In the genomic region with DNA sequence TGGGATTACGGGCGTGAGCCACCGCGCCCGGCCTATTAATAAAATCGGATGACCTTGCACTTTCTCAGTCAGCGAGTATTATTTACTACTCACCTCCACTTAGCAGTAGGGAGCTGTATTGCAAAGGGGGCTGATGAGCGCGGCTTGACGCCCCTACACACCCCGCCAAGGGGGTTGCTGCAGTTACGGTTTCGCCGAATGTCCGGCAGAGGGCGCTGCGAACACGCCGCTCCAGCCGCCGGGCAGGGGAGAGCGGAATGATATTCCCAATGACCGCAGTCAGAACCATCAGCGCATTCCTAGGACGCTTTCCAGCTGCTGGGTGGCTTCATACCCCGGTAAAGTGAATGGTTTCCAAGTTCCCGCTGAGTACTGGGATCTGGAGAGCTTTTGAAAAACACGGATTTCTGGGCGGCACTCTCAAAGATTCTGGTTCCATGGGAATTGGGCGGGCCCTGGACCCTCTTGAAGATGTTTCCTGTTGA, we compare ENCODE assay signal across 8 cellular contexts. TPM values are rescaled to one million over a fixed set of nuclear protein-coding genes. Genes with fewer than 3 reads are reported as not detected.
A peak's percentile ranks its signal among the peaks of the same experiment; 100 is the strongest.
DNase-seq lines count a peak whose midpoint lies in the region; ATAC-seq and TF ChIP-seq lines count a peak whose summit lies in the region.

No MANE protein-coding gene starts in this region.

- H3K4me1 ChIP-seq in adrenal gland (replicated peaks in 1 of 2) (peaks cover 3 to 9% of the 10 kb centered on the region in 2 donors), psoas muscle (peaks cover 47% of the 10 kb centered on the region), aorta (ENCODE audit: control insufficient read depth in 1 of 2, insufficient read depth in 2 of 2, low read length in 2 of 2) (no peaks in the 10 kb centered on the region)

- ATAC-seq in psoas muscle, result peak; percentile 76 to 85 (median 78)
- peak; percentile 92 for ATAC-seq in aorta (ENCODE audit: low FRiP score)
- ATAC-seq in GM18858 (IDR thresholded peaks at IDR 0.05; ENCODE audit: unreplicated experiment), result no peak

- 14 to 34% (median 18%) methylated on average over 18 to 30 of the region's 30 CpGs for WGBS in adrenal gland, 4 donors
- WGBS in psoas muscle, 3 donors, result 12 to 16% (median 14%) methylated on average over 30 of the region's 30 CpGs
- 19% methylated on average over 30 of the region's 30 CpGs for WGBS in aorta, 2 donors

- peak overlapping the region in 1 of 5 donors; percentile 5 for H3K27ac ChIP-seq in adrenal gland
- H3K27ac ChIP-seq in psoas muscle, result peak overlapping the region; percentile 54
- H3K27ac ChIP-seq in aorta (ENCODE audit: low read depth in 1 of 2, low read length in 2 of 2), result no peak overlapping the region

- H3K4me3 ChIP-seq in GM12865 (ENCODE audit: low read depth, low read length) (no peak overlapping the region), adrenal gland (no peak overlapping the region), psoas muscle (peak overlapping the region; percentile 49), aorta (ENCODE audit: low read length in 2 of 2) (no peak overlapping the region)

- no peaks in the 10 kb centered on the region for H3K9me3 ChIP-seq in adrenal gland (replicated peaks in 1 of 3)
- H3K9me3 ChIP-seq in psoas muscle, result no peaks in the 10 kb centered on the region
- H3K9me3 ChIP-seq in aorta (ENCODE audit: control insufficient read depth, low read length), result no peaks in the 10 kb centered on the region

- no peaks in the 10 kb centered on the region for H3K27me3 ChIP-seq in adrenal gland
- H3K27me3 ChIP-seq in psoas muscle (ENCODE audit: insufficient read depth in 3 of 3, low read length in 2 of 3), result no peaks in the 10 kb centered on the region
- H3K27me3 ChIP-seq in aorta (ENCODE audit: control insufficient read depth in 1 of 2, insufficient read depth in 2 of 2, low read length in 1 of 2), result no peaks in the 10 kb centered on the region

- H3K36me3 ChIP-seq in adrenal gland (replicated peaks in 1 of 2) (no peaks in the 10 kb centered on the region), psoas muscle (ENCODE audit: insufficient read depth in 1 of 2, low read depth in 1 of 2) (no peaks in the 10 kb centered on the region), aorta (ENCODE audit: control insufficient read depth in 1 of 2, insufficient read depth in 2 of 2, low read length in 1 of 2) (no peaks in the 10 kb centered on the region)

- DNase-seq in GM12865 (ENCODE audit: low read depth), result peak; percentile 30
- peak; percentile 80 for DNase-seq in RPMI7951 (ENCODE audit: low read depth)
- DNase-seq in adrenal gland, result peak; percentile 54 to 80 (median 70)
- peak; percentile 85 for DNase-seq in cardiac septum (ENCODE audit: low spot score)
- peak; percentile 80 to 87 for DNase-seq in psoas muscle
- DNase-seq in aorta, result peak; percentile 79 to 90
- no peak for DNase-seq in NCI-H526 treated with DMSO at 0.1 percent for 48 hours (lab: John Stamatoyannopoulos, UW)

- TF ChIP-seq CTCF in GM12865 (IDR thresholded peaks at IDR 0.05; ENCODE audit: insufficient read depth, low read depth, low read length, missing control alignments) (peak; percentile 71), adrenal gland (IDR thresholded peaks at IDR 0.05) (peak; percentile 85 to 98 (median 91)), psoas muscle (IDR thresholded peaks at IDR 0.05) (peak; percentile 99)

- TF ChIP-seq POLR2A in adrenal gland (IDR thresholded peaks at IDR 0.05), result no peak

- intact Hi-C loops in adrenal gland (cut with DNase I), result loop anchor here in 1 of 2 donors (10.0 kb wide), 1 partner anchor 124 kb away; no protein-coding TSS in a partner anchor
- intact Hi-C loops in cardiac septum (cut with DNase I), result loop anchor here (5.0 kb wide), 1 partner anchor 141 kb away; no protein-coding TSS in a partner anchor
- intact Hi-C loops in psoas muscle (cut with DNase I), result loop anchor here (2.0 to 5.0 kb wide), 2 partner anchors 94 to 121 kb away; partner anchors contain the start of gene COG3 (in 1 of the 2)
- intact Hi-C loops in aorta (cut with DNase I), result loop anchor here (10.0 kb wide), 2 partner anchors 94 to 326 kb away; partner anchors contain the start of gene COG3 (in 1 of the 2)

RNA-seq across cellular contexts. Expression of gene TPT1, which starts 30.0 kb away (rescaled TPM):
- 1,659 and 1,842 TPM in 2 replicates for total RNA-seq in RPMI7951 (2014; rRNA removed; shearing (Covaris generic))
- 1,000 to 10,000 TPM; 1,778 to 5,574 (median 3,411) TPM for total RNA-seq in adrenal gland
- 1,000 to 10,000 TPM; 4,931 to 8,150 (median 5,619) TPM for polyA plus RNA-seq in adrenal gland
- total RNA-seq in cardiac septum, result 3,215 TPM
- over 10,000 TPM in 3 of 4 donors, 1,000 to 10,000 TPM in 1; 7,807 to 12,417 (median 11,452) TPM for total RNA-seq in psoas muscle
- over 10,000 TPM; 17,732 to 19,074 (median 18,570) TPM for polyA plus RNA-seq in psoas muscle
- total RNA-seq in aorta, result 1,000 to 10,000 TPM; 3,196 to 4,441 TPM
- over 10,000 TPM in 1 of 2 donors, 1,000 to 10,000 TPM in 1; 5,995 to 18,191 TPM for polyA plus RNA-seq in aorta

RNA-seq across cellular contexts. Expression of gene SLC25A30, which starts 47.2 kb away (rescaled TPM):
- 5.6 and 6.5 TPM in 2 replicates for total RNA-seq in RPMI7951 (2014; rRNA removed; shearing (Covaris generic))
- 10 to 100 TPM; 16.6 to 45.6 (median 19.0) TPM for total RNA-seq in adrenal gland
- 10 to 100 TPM in 1 of 3 donors, 1 to 10 TPM in 2; 3.4 to 34.7 (median 7.2) TPM for polyA plus RNA-seq in adrenal gland
- total RNA-seq in cardiac septum, result 83.4 TPM
- total RNA-seq in psoas muscle, result 10 to 100 TPM; 21.7 to 69.8 (median 53.4) TPM
- polyA plus RNA-seq in psoas muscle, result 10 to 100 TPM in 2 of 3 donors, 1 to 10 TPM in 1; 6.2 to 42.8 (median 19.3) TPM
- total RNA-seq in aorta, result 10 to 100 TPM; 22.2 to 31.9 TPM
- 10 to 100 TPM; 12.3 to 21.4 TPM for polyA plus RNA-seq in aorta
